1 cellular context compared by ENCODE assay signal in genomic region chr1:12148958-12149790, GRCh38.
TF ChIP-seq lines count a peak whose summit lies in the region.

No MANE protein-coding gene starts in this region.

TF ChIP-seq in K562, 482 proteins besides CTCF, POLR2A, EP300 and RAD21 (continued from another document and continues in another):
- TF ChIP-seq TFE3 (CRISPR knock-in tag; IDR thresholded peaks at IDR 0.05) = peak; percentile 79
- 0 out of 2 replicates have a peak, but pooled peaks have one; percentile 41 for TF ChIP-seq FOXK1 (CRISPR knock-in tag; IDR thresholded peaks at IDR 0.05; ENCODE audit: borderline replicate concordance)
- no peak for TF ChIP-seq GTF2E2 (tag; IDR thresholded peaks at IDR 0.05)
- TF ChIP-seq RAD51 (IDR thresholded peaks at IDR 0.05; ENCODE audit: borderline replicate concordance, low read depth) = no peak
- TF ChIP-seq YY1 (IDR thresholded peaks at IDR 0.05; ENCODE audit: borderline replicate concordance in 1 of 3, control insufficient read depth in 1 of 3, extremely low read depth in 1 of 3, insufficient read depth in 3 of 3, insufficient read length in 1 of 3, insufficient replicate concordance in 2 of 3, low read depth in 1 of 3, low read length in 2 of 3) = peak in 2 of 3 experiments; percentile 9 to 56
- TF ChIP-seq, protein P1, sequence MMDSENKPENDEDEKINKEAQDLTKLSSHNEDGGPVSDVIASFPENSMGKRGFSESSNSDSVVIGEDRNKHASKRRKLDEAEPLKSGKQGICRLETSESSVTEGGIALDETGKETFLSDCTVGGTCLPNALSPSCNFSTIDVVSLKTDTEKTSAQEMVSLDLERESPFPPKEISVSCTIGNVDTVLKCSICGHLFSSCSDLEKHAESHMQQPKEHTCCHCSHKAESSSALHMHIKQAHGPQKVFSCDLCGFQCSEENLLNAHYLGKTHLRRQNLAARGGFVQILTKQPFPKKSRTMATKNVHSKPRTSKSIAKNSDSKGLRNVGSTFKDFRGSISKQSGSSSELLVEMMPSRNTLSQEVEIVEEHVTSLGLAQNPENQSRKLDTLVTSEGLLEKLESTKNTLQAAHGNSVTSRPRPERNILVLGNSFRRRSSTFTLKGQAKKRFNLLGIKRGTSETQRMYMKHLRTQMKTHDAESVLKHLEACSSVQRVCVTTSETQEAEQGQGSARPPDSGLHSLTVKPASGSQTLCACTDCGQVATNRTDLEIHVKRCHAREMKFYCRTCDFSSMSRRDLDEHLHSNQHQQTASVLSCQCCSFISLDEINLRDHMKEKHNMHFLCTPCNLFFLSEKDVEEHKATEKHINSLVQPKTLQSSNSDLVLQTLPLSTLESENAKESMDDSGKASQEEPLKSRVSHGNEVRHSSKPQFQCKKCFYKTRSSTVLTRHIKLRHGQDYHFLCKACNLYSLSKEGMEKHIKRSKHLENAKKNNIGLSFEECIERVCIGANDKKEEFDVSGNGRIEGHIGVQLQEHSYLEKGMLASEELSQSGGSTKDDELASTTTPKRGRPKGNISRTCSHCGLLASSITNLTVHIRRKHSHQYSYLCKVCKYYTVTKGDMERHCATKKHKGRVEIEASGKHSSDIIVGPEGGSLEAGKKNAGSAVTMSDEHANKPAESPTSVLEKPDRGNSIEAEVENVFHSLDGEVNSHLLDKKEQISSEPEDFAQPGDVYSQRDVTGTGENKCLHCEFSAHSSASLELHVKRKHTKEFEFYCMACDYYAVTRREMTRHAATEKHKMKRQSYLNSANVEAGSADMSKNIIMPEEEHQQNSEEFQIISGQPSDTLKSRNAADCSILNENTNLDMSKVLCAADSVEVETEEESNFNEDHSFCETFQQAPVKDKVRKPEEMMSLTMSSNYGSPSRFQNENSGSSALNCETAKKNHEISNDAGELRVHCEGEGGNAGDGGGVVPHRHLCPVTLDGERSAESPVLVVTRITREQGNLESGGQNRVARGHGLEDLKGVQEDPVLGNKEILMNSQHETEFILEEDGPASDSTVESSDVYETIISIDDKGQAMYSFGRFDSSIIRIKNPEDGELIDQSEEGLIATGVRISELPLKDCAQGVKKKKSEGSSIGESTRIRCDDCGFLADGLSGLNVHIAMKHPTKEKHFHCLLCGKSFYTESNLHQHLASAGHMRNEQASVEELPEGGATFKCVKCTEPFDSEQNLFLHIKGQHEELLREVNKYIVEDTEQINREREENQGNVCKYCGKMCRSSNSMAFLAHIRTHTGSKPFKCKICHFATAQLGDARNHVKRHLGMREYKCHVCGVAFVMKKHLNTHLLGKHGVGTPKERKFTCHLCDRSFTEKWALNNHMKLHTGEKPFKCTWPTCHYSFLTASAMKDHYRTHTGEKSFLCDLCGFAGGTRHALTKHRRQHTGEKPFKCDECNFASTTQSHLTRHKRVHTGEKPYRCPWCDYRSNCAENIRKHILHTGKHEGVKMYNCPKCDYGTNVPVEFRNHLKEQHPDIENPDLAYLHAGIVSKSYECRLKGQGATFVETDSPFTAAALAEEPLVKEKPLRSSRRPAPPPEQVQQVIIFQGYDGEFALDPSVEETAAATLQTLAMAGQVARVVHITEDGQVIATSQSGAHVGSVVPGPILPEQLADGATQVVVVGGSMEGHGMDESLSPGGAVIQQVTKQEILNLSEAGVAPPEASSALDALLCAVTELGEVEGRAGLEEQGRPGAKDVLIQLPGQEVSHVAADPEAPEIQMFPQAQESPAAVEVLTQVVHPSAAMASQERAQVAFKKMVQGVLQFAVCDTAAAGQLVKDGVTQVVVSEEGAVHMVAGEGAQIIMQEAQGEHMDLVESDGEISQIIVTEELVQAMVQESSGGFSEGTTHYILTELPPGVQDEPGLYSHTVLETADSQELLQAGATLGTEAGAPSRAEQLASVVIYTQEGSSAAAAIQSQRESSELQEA (IDR thresholded peaks at IDR 0.05; ENCODE audit: low read depth) = no peak
- no peak for TF ChIP-seq ZNF778 (CRISPR knock-in tag; IDR thresholded peaks at IDR 0.05)
- no peak for TF ChIP-seq CHD2 (IDR thresholded peaks at IDR 0.05; ENCODE audit: low read depth, low read length)
- TF ChIP-seq SREBF1 (IDR thresholded peaks at IDR 0.05; ENCODE audit: borderline replicate concordance, low read depth, low read length) = no peak
- no peak for TF ChIP-seq PCBP2 (IDR thresholded peaks at IDR 0.05; ENCODE audit: low read depth, low read length, poor library complexity, severe bottlenecking)
- 0 out of 2 replicates have a peak, but pooled peaks have one; percentile 4 for TF ChIP-seq L3MBTL2 (IDR thresholded peaks at IDR 0.05)
- TF ChIP-seq CGGBP1 (CRISPR knock-in tag; IDR thresholded peaks at IDR 0.05) = no peak
- TF ChIP-seq ZNF24 (IDR thresholded peaks at IDR 0.05) = 0 out of 2 replicates have a peak, but pooled peaks have one; percentile 18
- no peak for TF ChIP-seq ZC3H4 (CRISPR knock-in tag; IDR thresholded peaks at IDR 0.05; ENCODE audit: borderline replicate concordance)
- TF ChIP-seq GMEB1 (CRISPR knock-in tag; IDR thresholded peaks at IDR 0.05) = no peak
- no peak for TF ChIP-seq GATA2 (CRISPR knock-in tag; IDR thresholded peaks at IDR 0.05)
- peak; percentile 99 for TF ChIP-seq BCOR (IDR thresholded peaks at IDR 0.05)
- TF ChIP-seq POLR2AphosphoS2 (IDR thresholded peaks at IDR 0.05; ENCODE audit: low read length) = no peak
- peak; percentile 90; the same call in 1 of the 2 replicates for TF ChIP-seq HDAC2 (IDR thresholded peaks at IDR 0.05)
- TF ChIP-seq, protein P2, sequence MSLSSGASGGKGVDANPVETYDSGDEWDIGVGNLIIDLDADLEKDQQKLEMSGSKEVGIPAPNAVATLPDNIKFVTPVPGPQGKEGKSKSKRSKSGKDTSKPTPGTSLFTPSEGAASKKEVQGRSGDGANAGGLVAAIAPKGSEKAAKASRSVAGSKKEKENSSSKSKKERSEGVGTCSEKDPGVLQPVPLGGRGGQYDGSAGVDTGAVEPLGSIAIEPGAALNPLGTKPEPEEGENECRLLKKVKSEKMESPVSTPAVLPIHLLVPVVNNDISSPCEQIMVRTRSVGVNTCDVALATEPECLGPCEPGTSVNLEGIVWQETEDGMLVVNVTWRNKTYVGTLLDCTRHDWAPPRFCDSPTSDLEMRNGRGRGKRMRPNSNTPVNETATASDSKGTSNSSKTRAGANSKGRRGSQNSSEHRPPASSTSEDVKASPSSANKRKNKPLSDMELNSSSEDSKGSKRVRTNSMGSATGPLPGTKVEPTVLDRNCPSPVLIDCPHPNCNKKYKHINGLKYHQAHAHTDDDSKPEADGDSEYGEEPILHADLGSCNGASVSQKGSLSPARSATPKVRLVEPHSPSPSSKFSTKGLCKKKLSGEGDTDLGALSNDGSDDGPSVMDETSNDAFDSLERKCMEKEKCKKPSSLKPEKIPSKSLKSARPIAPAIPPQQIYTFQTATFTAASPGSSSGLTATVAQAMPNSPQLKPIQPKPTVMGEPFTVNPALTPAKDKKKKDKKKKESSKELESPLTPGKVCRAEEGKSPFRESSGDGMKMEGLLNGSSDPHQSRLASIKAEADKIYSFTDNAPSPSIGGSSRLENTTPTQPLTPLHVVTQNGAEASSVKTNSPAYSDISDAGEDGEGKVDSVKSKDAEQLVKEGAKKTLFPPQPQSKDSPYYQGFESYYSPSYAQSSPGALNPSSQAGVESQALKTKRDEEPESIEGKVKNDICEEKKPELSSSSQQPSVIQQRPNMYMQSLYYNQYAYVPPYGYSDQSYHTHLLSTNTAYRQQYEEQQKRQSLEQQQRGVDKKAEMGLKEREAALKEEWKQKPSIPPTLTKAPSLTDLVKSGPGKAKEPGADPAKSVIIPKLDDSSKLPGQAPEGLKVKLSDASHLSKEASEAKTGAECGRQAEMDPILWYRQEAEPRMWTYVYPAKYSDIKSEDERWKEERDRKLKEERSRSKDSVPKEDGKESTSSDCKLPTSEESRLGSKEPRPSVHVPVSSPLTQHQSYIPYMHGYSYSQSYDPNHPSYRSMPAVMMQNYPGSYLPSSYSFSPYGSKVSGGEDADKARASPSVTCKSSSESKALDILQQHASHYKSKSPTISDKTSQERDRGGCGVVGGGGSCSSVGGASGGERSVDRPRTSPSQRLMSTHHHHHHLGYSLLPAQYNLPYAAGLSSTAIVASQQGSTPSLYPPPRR (CRISPR knock-in tag; IDR thresholded peaks at IDR 0.05; ENCODE audit: borderline replicate concordance) = no peak
- no peak for TF ChIP-seq MAFG (tag; conservative IDR thresholded peaks at IDR 0.05)
- no peak for TF ChIP-seq BRD9 (IDR thresholded peaks at IDR 0.05; ENCODE audit: low read depth, partially characterized antibody)
- TF ChIP-seq HMGN3 (IDR thresholded peaks at IDR 0.05; ENCODE audit: borderline replicate concordance, extremely low read depth, insufficient read length, low read depth, low read length) = no peak
- peak in 1 of 2 experiments; percentile 76; a peak in 3 of 4 replicates for TF ChIP-seq RCOR1 (IDR thresholded peaks at IDR 0.05; ENCODE audit: borderline replicate concordance in 1 of 2, low read depth in 2 of 2, low read length in 2 of 2)
- TF ChIP-seq, protein P3, sequence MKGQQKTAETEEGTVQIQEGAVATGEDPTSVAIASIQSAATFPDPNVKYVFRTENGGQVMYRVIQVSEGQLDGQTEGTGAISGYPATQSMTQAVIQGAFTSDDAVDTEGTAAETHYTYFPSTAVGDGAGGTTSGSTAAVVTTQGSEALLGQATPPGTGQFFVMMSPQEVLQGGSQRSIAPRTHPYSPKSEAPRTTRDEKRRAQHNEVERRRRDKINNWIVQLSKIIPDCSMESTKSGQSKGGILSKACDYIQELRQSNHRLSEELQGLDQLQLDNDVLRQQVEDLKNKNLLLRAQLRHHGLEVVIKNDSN (CRISPR knock-in tag; IDR thresholded peaks at IDR 0.05) = no peak
- TF ChIP-seq RBM25 (IDR thresholded peaks at IDR 0.05; ENCODE audit: low read depth, low read length, severe bottlenecking) = peak; percentile 96
